Comparison of ENCODE assay signal across 8 cellular contexts in genomic region chr1:203556047-203556851, GRCh38.
DNase-seq lines count a peak whose midpoint lies in the region; ATAC-seq and TF ChIP-seq lines count a peak whose summit lies in the region.

No MANE protein-coding gene starts in this region.

- no peak for TF ChIP-seq EP300 in suprapubic skin (IDR thresholded peaks at IDR 0.05)

- DNase-seq in kidney glomerular epithelial cell (lab: John Stamatoyannopoulos, UW) (peak; percentile 52), suprapubic skin (ENCODE audit: low spot score in 2 of 2) (peak; percentile 88 to 91), HUDEP-2 (lab: John Stamatoyannopoulos, UW; ENCODE audit: unreplicated experiment in 76 of 76) (no peak), middle frontal gyrus (ENCODE audit: extremely low spot score, low spot score) (no peak)

- TF ChIP-seq CTCF in brain (conservative IDR thresholded peaks at IDR 0.05) = no peak
- no peak for TF ChIP-seq CTCF in suprapubic skin (IDR thresholded peaks at IDR 0.05)

- peak overlapping the region; percentile 23 for H3K4me3 ChIP-seq in HUES48 (ENCODE audit: low read depth, low read length)
- H3K4me3 ChIP-seq in suprapubic skin = peak overlapping the region; percentile 2

- H3K36me3 ChIP-seq in HUES48 (ENCODE audit: control insufficient read depth, insufficient read depth, low read length) = no peaks in the 10 kb centered on the region
- no peaks in the 10 kb centered on the region for H3K36me3 ChIP-seq in suprapubic skin

- peaks cover 0 to 4% (median 0%) of the 10 kb centered on the region in 5 experiments for H3K9me3 Mint-ChIP-seq in brain

- peak overlapping the region in 4 of 5 experiments; percentile 38 to 68 (median 62) for H3K4me3 Mint-ChIP-seq in brain

- H3K36me3 Mint-ChIP-seq in brain = no peaks in the 10 kb centered on the region

- H3K27me3 ChIP-seq in HUES48 (ENCODE audit: control insufficient read depth, insufficient read depth, low read length) (no peaks in the 10 kb centered on the region), suprapubic skin (no peaks in the 10 kb centered on the region)

- H3K27ac ChIP-seq in HUES48 (ENCODE audit: low read depth, low read length) = peak overlapping the region; percentile 40
- H3K27ac ChIP-seq in suprapubic skin = peak overlapping the region; percentile 78

- peaks cover 73% of the 10 kb centered on the region for H3K4me1 Mint-ChIP-seq in brain

- TF ChIP-seq POLR2A in suprapubic skin (IDR thresholded peaks at IDR 0.05) = peak in 1 of 2 donors; percentile 7

- H3K27me3 Mint-ChIP-seq in brain = peaks cover 5% of the 10 kb centered on the region

- H3K27ac Mint-ChIP-seq in brain = peak overlapping the region; percentile 90 to 99 (median 94)

- H3K4me1 ChIP-seq in HUES48 (ENCODE audit: control insufficient read depth, insufficient read depth, low read length) (peaks cover 34% of the 10 kb centered on the region), suprapubic skin (peaks cover 40% of the 10 kb centered on the region)

- WGBS in suprapubic skin = 59% methylated on average over 16 of the region's 16 CpGs

- no peaks in the 10 kb centered on the region for H3K9me3 ChIP-seq in HUES48 (ENCODE audit: control insufficient read depth, insufficient read depth, low read length)
- H3K9me3 ChIP-seq in suprapubic skin = no peaks in the 10 kb centered on the region

- H3K9ac ChIP-seq in HUES48 (ENCODE audit: low read depth, low read length) = peak overlapping the region; percentile 42; the same call in 1 of the 2 replicates

- ATAC-seq in GM21723 (IDR thresholded peaks at IDR 0.05; ENCODE audit: unreplicated experiment) (no peak), HG03469 (IDR thresholded peaks at IDR 0.05; ENCODE audit: unreplicated experiment) (no peak)

Comparison
In these comparisons a context has a peak if more than half of its experiments do, and no peak if none do; other contexts are left out.
1. DNase-seq: peak in kidney glomerular epithelial cell (single experiment) and suprapubic skin (2 of 2); none in HUDEP-2 (0 of 76) and middle frontal gyrus (single experiment).